Comparison of ENCODE assay signal across 9 cellular contexts in the genomic region with DNA sequence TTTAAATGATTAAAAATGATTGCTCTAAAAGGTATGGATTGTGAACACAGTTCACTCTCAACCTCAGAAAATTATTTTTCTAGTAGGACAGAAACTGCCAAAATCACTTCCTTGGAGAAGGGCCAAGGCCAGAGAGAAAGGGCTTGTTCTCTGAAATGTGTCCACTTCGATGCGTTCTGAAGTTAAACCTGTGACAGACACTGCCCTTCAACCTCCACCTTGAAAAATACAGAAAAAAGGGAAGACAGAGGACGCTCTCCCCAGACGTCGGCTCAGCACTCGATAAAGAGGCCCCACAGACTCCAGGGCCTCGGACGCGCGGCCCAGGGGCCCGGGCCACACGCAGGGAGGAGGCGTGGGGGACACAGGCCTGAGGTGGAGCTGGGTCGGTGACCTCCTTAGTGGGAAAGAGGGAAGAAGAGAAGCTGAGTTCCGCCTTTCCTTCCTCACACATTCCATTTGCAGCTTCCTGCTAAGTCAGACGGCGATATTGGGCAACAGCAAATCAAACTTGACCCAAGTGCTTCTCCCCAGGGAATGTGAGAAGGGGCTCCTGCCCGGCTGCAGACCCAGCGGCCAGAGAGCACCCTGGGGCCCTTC.
DNase-seq lines count a peak whose midpoint lies in the region; FAIRE-seq and TF ChIP-seq lines count a peak whose summit lies in the region.
"Had no signal": no experiment of that assay in that cellular context is flagged by ENCODE, and none has a peak within 500 bp of the region (broad histone marks: within the 10 kb centered on the region; RNA-seq: fewer than 3 reads in every experiment).

No MANE protein-coding gene starts in this region.

- H3K9me3 ChIP-seq in OCI-LY7 (ENCODE audit: low read length), result no peaks in the 10 kb centered on the region

- FAIRE-seq in GM12891 (lab: Jason Lieb, UNC), result peak; percentile 20

- POLR2A ChIA-PET in OCI-LY7 (lab: Charles Lee), result no interaction called here

- TF ChIP-seq CTCF in foreskin fibroblast (IDR thresholded peaks at IDR 0.05; ENCODE audit: low read depth, low read length) (no peak), OCI-LY7 (conservative IDR thresholded peaks at IDR 0.05; ENCODE audit: low read length) (no peak)

- no peaks in the 10 kb centered on the region for H3K79me2 ChIP-seq in OCI-LY7 (ENCODE audit: insufficient read depth, low read depth, low read length)

- TF ChIP-seq POLR2A in GM12891 (IDR thresholded peaks at IDR 0.05; ENCODE audit: low read depth, low read length), result no peak

- no peak overlapping the region for H3K27ac ChIP-seq in OCI-LY7 (ENCODE audit: low read depth, low read length, poor library complexity, severe bottlenecking)
- H3K27ac ChIP-seq: VCaP had no signal

- H2AFZ ChIP-seq in OCI-LY7 (ENCODE audit: low read length), result no peak overlapping the region

- peaks cover 42% of the 10 kb centered on the region for H3K4me1 ChIP-seq in OCI-LY7 (ENCODE audit: insufficient read depth, low read length, poor library complexity, severe bottlenecking)

- H3K36me3 ChIP-seq in OCI-LY7 (ENCODE audit: insufficient read depth, low read length), result no peaks in the 10 kb centered on the region

- H3K9me2 ChIP-seq in OCI-LY7 (ENCODE audit: insufficient read depth, low read length), result no peaks in the 10 kb centered on the region

- no peak for DNase-seq in GM12891 (ENCODE audit: insufficient read length, low spot score)
- DNase-seq in SKM-1 (lab: John Stamatoyannopoulos, UW; ENCODE audit: unreplicated experiment), result peak; percentile 7
- peak; percentile 78 to 84 for DNase-seq in foreskin fibroblast
- DNase-seq in renal cortical epithelial cell (ENCODE audit: low read depth), result peak; percentile 77
- DNase-seq in NCI-H510A (lab: John Stamatoyannopoulos, UW), result no peak
- DNase-seq in GOT3 (lab: John Stamatoyannopoulos, UW), result no peak
- no peak for DNase-seq in OCI-LY7 (ENCODE audit: low spot score)
- DNase-seq in DMS153 (lab: John Stamatoyannopoulos, UW), result no peak

- no peak overlapping the region for H3K4me2 ChIP-seq in OCI-LY7 (ENCODE audit: low read length)

- H4K20me1 ChIP-seq in OCI-LY7 (ENCODE audit: insufficient read depth, low read length), result no peaks in the 10 kb centered on the region

- no TSS peak for BruUV-seq in OCI-LY7 (replicated peaks; lab: Mats Ljungman, UMichigan)

- CTCF ChIA-PET in OCI-LY7 (lab: Charles Lee; ENCODE audit: unreplicated experiment), result no interaction called here

- H3K4me3 ChIP-seq in foreskin fibroblast (ENCODE audit: low read depth in 1 of 2, low read length in 2 of 2) (no peak overlapping the region), OCI-LY7 (ENCODE audit: low read depth, low read length, poor library complexity, severe bottlenecking) (no peak overlapping the region)

- intact Hi-C loops in OCI-LY7 (cut with micrococcal nuclease; ENCODE audit: unreplicated experiment), result no loop called here

TF ChIP-seq in GM12891, 5 proteins besides CTCF, POLR2A, EP300 and RAD21:
- TF ChIP-seq TAF1 (IDR thresholded peaks at IDR 0.05; ENCODE audit: low read depth, low read length) (no peak), PAX5 (IDR thresholded peaks at IDR 0.05; ENCODE audit: insufficient read depth, low read length, severe bottlenecking) (no peak), POU2F2 (IDR thresholded peaks at IDR 0.05; ENCODE audit: low read depth, low read length) (no peak), POLR2AphosphoS5 (IDR thresholded peaks at IDR 0.05; ENCODE audit: low read depth, low read length) (no peak), SPI1 (IDR thresholded peaks at IDR 0.05; ENCODE audit: low read depth, low read length) (no peak)

Comparison
In these comparisons a context has a peak if more than half of its experiments do, and no peak if none do; other contexts are left out.
1. DNase-seq: peak in SKM-1 (single experiment), foreskin fibroblast (2 of 2) and renal cortical epithelial cell (single experiment); none in GM12891 (single experiment), NCI-H510A (single experiment), GOT3 (single experiment), OCI-LY7 (single experiment) and DMS153 (single experiment).